ENCODE assay signal across 11 cellular contexts in the genomic region with DNA sequence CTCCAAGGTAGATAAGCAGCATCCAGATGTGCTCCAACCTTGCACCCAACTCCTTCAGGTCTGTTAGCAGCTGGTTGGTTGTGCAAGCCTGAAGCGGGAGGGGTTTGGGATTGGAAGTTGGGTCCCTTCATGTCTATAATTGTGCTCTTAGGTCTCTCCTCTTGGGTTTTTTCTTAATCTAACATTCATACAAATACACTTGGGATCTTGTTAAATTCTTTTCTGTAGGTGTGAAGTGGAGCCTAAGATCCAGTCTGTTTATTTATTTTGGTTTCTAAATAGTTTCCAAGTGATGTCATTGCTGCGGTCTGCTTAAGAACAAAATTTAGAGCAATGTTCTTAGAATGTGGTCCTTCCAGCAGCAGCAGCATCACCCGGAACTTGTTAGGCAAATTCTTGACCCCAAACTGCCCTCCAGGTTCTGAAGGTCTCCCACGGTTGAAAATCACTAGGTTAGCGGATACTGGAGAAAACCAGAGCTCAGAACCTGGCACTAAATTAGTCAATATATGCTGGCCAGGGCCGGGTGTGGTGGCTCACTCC. TPM values are rescaled to one million over a fixed set of nuclear protein-coding genes. Genes with fewer than 3 reads are reported as not detected.
DNase-seq lines count a peak whose midpoint lies in the region; FAIRE-seq and TF ChIP-seq lines count a peak whose summit lies in the region.
"Had no signal": no experiment of that assay in that cellular context is flagged by ENCODE, and none has a peak within 500 bp of the region (broad histone marks: within the 10 kb centered on the region; RNA-seq: fewer than 3 reads in every experiment).

No MANE protein-coding gene starts in this region.

- TF ChIP-seq RAD21 in H1 (IDR thresholded peaks at IDR 0.05 in 1 of 2, conservative IDR thresholded peaks at IDR 0.05 in 1 of 2; ENCODE audit: low read depth in 2 of 2, low read length in 2 of 2), result no peak

- no peaks in the 10 kb centered on the region for H3K9me3 ChIP-seq in H1 (ENCODE audit: insufficient read depth in 2 of 2, low read depth in 1 of 2, low read length in 1 of 2)
- H3K9me3 ChIP-seq in Karpas-422 (ENCODE audit: low read length), result no peaks in the 10 kb centered on the region

- H3K36me3 ChIP-seq in H1 (ENCODE audit: control insufficient read depth in 2 of 4, insufficient read depth in 4 of 4, low read length in 3 of 4) (peaks cover 16 to 38% (median 25%) of the 10 kb centered on the region in 4 experiments), Karpas-422 (ENCODE audit: insufficient read depth, low read length) (peaks cover 21% of the 10 kb centered on the region)

- in situ Hi-C loops in Caki2 (cut with HindIII; ENCODE audit: low pct_unique_long_range_greater_than_20kb, low sequenced_read_pairs), result no loop called here

- TF ChIP-seq POLR2A in H1 (IDR thresholded peaks at IDR 0.05; ENCODE audit: control extremely low read depth in 1 of 2, low read depth in 2 of 2, low read length in 2 of 2), result no peak

- H4K20me1 ChIP-seq in H1 (replicated peaks in 1 of 2; ENCODE audit: control insufficient read depth in 1 of 2, insufficient read depth in 2 of 2, low read length in 2 of 2), result peaks cover 5 to 7% of the 10 kb centered on the region in 2 experiments
- H4K20me1 ChIP-seq in Karpas-422 (ENCODE audit: insufficient read depth, low read depth, low read length), result no peaks in the 10 kb centered on the region

- H3K4me3 ChIP-seq in H1 (ENCODE audit: extremely low read depth in 1 of 4, insufficient read depth in 2 of 4, low read depth in 3 of 4, low read length in 4 of 4) (no peak overlapping the region), Karpas-422 (ENCODE audit: low read length) (no peak overlapping the region)

- H3K27me3 ChIP-seq in H1 (replicated peaks in 1 of 4; ENCODE audit: control insufficient read depth in 3 of 4, extremely low read depth in 1 of 4, insufficient read depth in 3 of 4, low read length in 3 of 4), result no peaks in the 10 kb centered on the region
- no peaks in the 10 kb centered on the region for H3K27me3 ChIP-seq in Karpas-422 (ENCODE audit: low read length)

- peaks cover 5% of the 10 kb centered on the region for H3K79me1 ChIP-seq in H1 (ENCODE audit: low read depth, low read length)

- no peak overlapping the region for H2BK12ac ChIP-seq in H1 (ENCODE audit: low read depth, low read length)

- H2BK15ac ChIP-seq in H1 (ENCODE audit: low read length), result no peak overlapping the region

- H2AFZ ChIP-seq in H1 (ENCODE audit: low read length) (no peak overlapping the region), Karpas-422 (ENCODE audit: low read length) (no peak overlapping the region)

- H4K8ac ChIP-seq in H1 (ENCODE audit: extremely low read depth, insufficient read depth, low read length), result no peak overlapping the region

- peaks cover 5 to 17% of the 10 kb centered on the region in 2 experiments for H3K79me2 ChIP-seq in H1 (ENCODE audit: control insufficient read depth in 1 of 2, insufficient read depth in 2 of 2, low read length in 2 of 2)
- H3K79me2 ChIP-seq in Karpas-422 (ENCODE audit: low read length), result peaks cover 12% of the 10 kb centered on the region

- H3K23ac ChIP-seq in H1 (ENCODE audit: insufficient read length), result no peak overlapping the region

- POLR2A ChIA-PET in H1 (lab: Charles Lee; ENCODE audit: partially characterized antibody), result interaction anchor here (0.6 to 10.4 kb wide), 15 partner anchors 9 to 343 kb away, joined by 3 to 96 read pairs (median 4); partner anchors contain the start of genes SNX21 and TNNC2

- H2AK5ac ChIP-seq in H1 (ENCODE audit: low read depth, low read length), result no peak overlapping the region

- TF ChIP-seq CTCF in H1 (IDR thresholded peaks at IDR 0.05; ENCODE audit: control extremely low read depth in 1 of 3, insufficient read depth in 1 of 3, low read depth in 1 of 3, low read length in 3 of 3), result no peak

- no peak overlapping the region for H3K18ac ChIP-seq in H1 (ENCODE audit: extremely low read depth, low read length)

- peaks cover 9% of the 10 kb centered on the region; the same call in 1 of the 2 replicates for H3K23me2 ChIP-seq in H1 (ENCODE audit: low read depth, low read length)

- no peak overlapping the region for H4K5ac ChIP-seq in H1 (ENCODE audit: insufficient read length, low read depth, low read length)

- no peak overlapping the region for H3K4me2 ChIP-seq in H1 (ENCODE audit: insufficient read depth in 1 of 2, low read depth in 2 of 2, low read length in 2 of 2)
- H3K4me2 ChIP-seq in Karpas-422 (ENCODE audit: low read depth, low read length, poor library complexity, severe bottlenecking), result no peak overlapping the region

- no peak for FAIRE-seq in H1 (lab: Jason Lieb, UNC)

- H3K4me1 ChIP-seq in H1 (replicated peaks in 1 of 4; ENCODE audit: control insufficient read depth in 3 of 4, insufficient read depth in 4 of 4, low read length in 3 of 4) (peaks cover 0 to 4% (median 2%) of the 10 kb centered on the region in 4 experiments; a peak in 3 of 7 replicates), Karpas-422 (ENCODE audit: low read length) (peaks cover 5% of the 10 kb centered on the region)

- CTCF ChIA-PET in H1 (lab: Charles Lee; ENCODE audit: partially characterized antibody), result interaction anchor here (0.9 to 2.5 kb wide), 5 partner anchors 16 to 153 kb away, joined by 3 to 13 read pairs (median 5); no protein-coding TSS in a partner anchor

- H3K9ac ChIP-seq in H1 (replicated peaks in 1 of 4; ENCODE audit: extremely low read depth in 1 of 4, low read depth in 3 of 4, low read length in 3 of 4) (no peak overlapping the region), Karpas-422 (ENCODE audit: low read length) (no peak overlapping the region)

- H3K27ac ChIP-seq in H1 (ENCODE audit: low read depth, low read length) (no peak overlapping the region), Karpas-422 (ENCODE audit: low read length) (no peak overlapping the region)

- H2BK5ac ChIP-seq in H1 (ENCODE audit: low read depth, low read length), result no peak overlapping the region

- DNase-seq in Caki2 (ENCODE audit: low read depth), result peak; percentile 87
- DNase-seq in NCI-H460 (ENCODE audit: extremely low read depth, low read depth), result peak; percentile 48
- DNase-seq in H1 (ENCODE audit: low read depth in 1 of 2, low spot score in 2 of 2), result no peak
- DNase-seq in non-pigmented ciliary epithelial cell (ENCODE audit: low read depth), result peak; percentile 87
- no peak for DNase-seq in NOMO-1 treated with DMSO at 0.1 percent for 48 hours (lab: John Stamatoyannopoulos, UW; ENCODE audit: unreplicated experiment)
- no peak for DNase-seq in NCI-H1436 treated with DMSO at 0.1 percent for 48 hours (lab: John Stamatoyannopoulos, UW)
- no peak for DNase-seq in Karpas-422
- no peak for DNase-seq in CD1c-positive myeloid dendritic cell (ENCODE audit: extremely low spot score)
- DNase-seq: left cardiac atrium; NCI-H146; stimulated activated CD4-positive, alpha-beta T cell treated with anti-CD3 and anti-CD28 coated beads, Interleukin-15, amount 100 ng/mL, for 24 hours had no signal

- no peak overlapping the region for H2BK20ac ChIP-seq in H1 (ENCODE audit: low read length)

- H3K9me2 ChIP-seq in Karpas-422 (replicated peaks; ENCODE audit: insufficient read depth, low read length), result no peaks in the 10 kb centered on the region

- no peak overlapping the region for H3K4ac ChIP-seq in H1 (replicated peaks; ENCODE audit: insufficient read length, low read depth, low read length)

- no peak for TF ChIP-seq EP300 in H1 (IDR thresholded peaks at IDR 0.05; ENCODE audit: borderline replicate concordance in 1 of 2, low read depth in 2 of 2, low read length in 2 of 2)

- no peak overlapping the region for H4K91ac ChIP-seq in H1 (replicated peaks; ENCODE audit: insufficient read length, low read length)

- no peak overlapping the region for H3K56ac ChIP-seq in H1 (replicated peaks; ENCODE audit: insufficient read length, low read depth, low read length)

- no peak overlapping the region for H3K14ac ChIP-seq in H1 (ENCODE audit: insufficient read length)

- WGBS in H1 (ENCODE audit: extremely low coverage in 1 of 2, insufficient coverage in 1 of 2, insufficient read length in 1 of 2, insufficient replicate concordance in 2 of 2, low coverage in 1 of 2, low lambda C conversion rate in 2 of 2, missing lambda C conversion rate in 1 of 2), 2 experiments, result 87% methylated on average over 6 of the region's 6 CpGs; no CpG with 5 or more reads in 1 of the 2 experiments

- no peak overlapping the region for H2BK120ac ChIP-seq in H1 (replicated peaks; ENCODE audit: low read depth, low read length)

RNA-seq across cellular contexts. Expression of gene UBE2C, which starts 5.3 kb away (rescaled TPM):
- 112 and 164 TPM in 2 replicates for total RNA-seq in Caki2 (2014; rRNA removed; shearing (Covaris generic); ENCODE audit: low replicate concordance)
- 179 and 182 TPM in 2 replicates for total RNA-seq in NCI-H460 (2014; rRNA removed; shearing (Covaris generic))
- 123 and 175 TPM in 2 replicates for polyA plus RNA-seq in NCI-H460 (2014; cell fraction: nucleus; rRNA removed)
- total RNA-seq in H1 (2021; fragmentation: NEBNext Ultra II Directional; extraction: Animal tissue kit (Norgen Biotek cat#: 25700)), result 243 and 255 TPM in 2 replicates
- 312 and 326 TPM in 2 replicates for polyA plus RNA-seq in H1 (2011; rRNA removed)
- 261 TPM for polyA plus RNA-seq in H1 (2011; cell fraction: cytosol; rRNA removed)
- 147 TPM for polyA plus RNA-seq in H1 (2011; cell fraction: nucleus; rRNA removed)
- 187 to 242 TPM (median 218 TPM) in 4 replicates for polyA plus RNA-seq in H1 (2012, experiment 1 of 2)
- polyA plus RNA-seq in H1 (2012, experiment 2 of 2), result 452 TPM
- 303 TPM for polyA plus RNA-seq in H1 (2013, experiment 1 of 2)
- 318 TPM for polyA plus RNA-seq in H1 (2013, experiment 2 of 2)
- 81.2 and 93.7 TPM in 2 replicates for polyA minus RNA-seq in H1 (2011; rRNA and poly(A)+ RNA removed)
- 82.4 TPM for polyA minus RNA-seq in H1 (2011; cell fraction: cytosol; rRNA and poly(A)+ RNA removed)
- 74.3 TPM for polyA minus RNA-seq in H1 (2011; cell fraction: nucleus; rRNA and poly(A)+ RNA removed)
- total RNA-seq in Karpas-422 (2014; rRNA removed; shearing (Covaris generic); ENCODE audit: low replicate concordance), result 124 and 141 TPM in 2 replicates

RNA-seq across cellular contexts. Expression of gene TNNC2, which starts 9.4 kb away (rescaled TPM):
- total RNA-seq in Caki2 (2014; rRNA removed; shearing (Covaris generic); ENCODE audit: low replicate concordance), result not detected in 2 replicates
- 0.15 TPM in 1 of 2 replicates, not detected in the other for total RNA-seq in NCI-H460 (2014; rRNA removed; shearing (Covaris generic))
- polyA plus RNA-seq in NCI-H460 (2014; cell fraction: nucleus; rRNA removed), result not detected in 2 replicates
- 3.6 and 5.7 TPM in 2 replicates for total RNA-seq in H1 (2021; fragmentation: NEBNext Ultra II Directional; extraction: Animal tissue kit (Norgen Biotek cat#: 25700))
- polyA plus RNA-seq in H1 (2011; rRNA removed), result 7.6 and 10.4 TPM in 2 replicates
- 11.8 TPM for polyA plus RNA-seq in H1 (2011; cell fraction: cytosol; rRNA removed)
- polyA plus RNA-seq in H1 (2011; cell fraction: nucleus; rRNA removed), result 4.4 TPM
- 6.2 to 10.0 TPM (median 8.5 TPM) in 4 replicates for polyA plus RNA-seq in H1 (2012, experiment 1 of 2)
- 1.9 TPM for polyA plus RNA-seq in H1 (2012, experiment 2 of 2)
- polyA plus RNA-seq in H1 (2013, experiment 1 of 2), result 5.7 TPM
- 5.7 TPM for polyA plus RNA-seq in H1 (2013, experiment 2 of 2)
- polyA minus RNA-seq in H1 (2011; rRNA and poly(A)+ RNA removed), result 0.39 and 2.5 TPM in 2 replicates
- polyA minus RNA-seq in H1 (2011; cell fraction: cytosol; rRNA and poly(A)+ RNA removed), result not detected
- not detected for polyA minus RNA-seq in H1 (2011; cell fraction: nucleus; rRNA and poly(A)+ RNA removed)
- not detected in 2 replicates for total RNA-seq in Karpas-422 (2014; rRNA removed; shearing (Covaris generic); ENCODE audit: low replicate concordance)

RNA-seq across cellular contexts. Expression of gene SNX21, which starts 15.9 kb away (rescaled TPM):
- 72.8 and 87.6 TPM in 2 replicates for total RNA-seq in Caki2 (2014; rRNA removed; shearing (Covaris generic); ENCODE audit: low replicate concordance)
- 13.1 and 13.3 TPM in 2 replicates for total RNA-seq in NCI-H460 (2014; rRNA removed; shearing (Covaris generic))
- polyA plus RNA-seq in NCI-H460 (2014; cell fraction: nucleus; rRNA removed), result 66.4 and 73.9 TPM in 2 replicates
- 16.1 and 16.8 TPM in 2 replicates for total RNA-seq in H1 (2021; fragmentation: NEBNext Ultra II Directional; extraction: Animal tissue kit (Norgen Biotek cat#: 25700))
- 15.8 and 28.2 TPM in 2 replicates for polyA plus RNA-seq in H1 (2011; rRNA removed)
- 19.5 TPM for polyA plus RNA-seq in H1 (2011; cell fraction: cytosol; rRNA removed)
- 32.5 TPM for polyA plus RNA-seq in H1 (2011; cell fraction: nucleus; rRNA removed)
- 7.7 to 11.1 TPM (median 10.4 TPM) in 4 replicates for polyA plus RNA-seq in H1 (2012, experiment 1 of 2)
- 9.3 TPM for polyA plus RNA-seq in H1 (2012, experiment 2 of 2)
- 11.8 TPM for polyA plus RNA-seq in H1 (2013, experiment 1 of 2)
- polyA plus RNA-seq in H1 (2013, experiment 2 of 2), result 12.0 TPM
- polyA minus RNA-seq in H1 (2011; rRNA and poly(A)+ RNA removed), result 10.1 and 11.8 TPM in 2 replicates
- polyA minus RNA-seq in H1 (2011; cell fraction: cytosol; rRNA and poly(A)+ RNA removed), result 18.1 TPM
- 21.0 TPM for polyA minus RNA-seq in H1 (2011; cell fraction: nucleus; rRNA and poly(A)+ RNA removed)
- not detected in 2 replicates for total RNA-seq in Karpas-422 (2014; rRNA removed; shearing (Covaris generic); ENCODE audit: low replicate concordance)

RNA-seq across cellular contexts. Expression of gene DNTTIP1, which starts 26.0 kb away (rescaled TPM):
- 74.3 and 111 TPM in 2 replicates for total RNA-seq in Caki2 (2014; rRNA removed; shearing (Covaris generic); ENCODE audit: low replicate concordance)
- 29.3 and 35.0 TPM in 2 replicates for total RNA-seq in NCI-H460 (2014; rRNA removed; shearing (Covaris generic))
- polyA plus RNA-seq in NCI-H460 (2014; cell fraction: nucleus; rRNA removed), result 11.9 and 23.9 TPM in 2 replicates
- total RNA-seq in H1 (2021; fragmentation: NEBNext Ultra II Directional; extraction: Animal tissue kit (Norgen Biotek cat#: 25700)), result 38.4 and 41.9 TPM in 2 replicates
- 32.6 and 34.9 TPM in 2 replicates for polyA plus RNA-seq in H1 (2011; rRNA removed)
- polyA plus RNA-seq in H1 (2011; cell fraction: cytosol; rRNA removed), result 47.2 TPM
- polyA plus RNA-seq in H1 (2011; cell fraction: nucleus; rRNA removed), result 33.0 TPM
- 38.8 to 43.3 TPM (median 42.4 TPM) in 4 replicates for polyA plus RNA-seq in H1 (2012, experiment 1 of 2)
- 39.2 TPM for polyA plus RNA-seq in H1 (2012, experiment 2 of 2)
- polyA plus RNA-seq in H1 (2013, experiment 1 of 2), result 42.9 TPM
- polyA plus RNA-seq in H1 (2013, experiment 2 of 2), result 43.7 TPM
- polyA minus RNA-seq in H1 (2011; rRNA and poly(A)+ RNA removed), result 16.7 and 24.7 TPM in 2 replicates
- polyA minus RNA-seq in H1 (2011; cell fraction: cytosol; rRNA and poly(A)+ RNA removed), result 14.9 TPM
- 9.5 TPM for polyA minus RNA-seq in H1 (2011; cell fraction: nucleus; rRNA and poly(A)+ RNA removed)
- 14.2 and 36.0 TPM in 2 replicates for total RNA-seq in Karpas-422 (2014; rRNA removed; shearing (Covaris generic); ENCODE audit: low replicate concordance)

RNA-seq across cellular contexts. Expression of gene WFDC3, which starts 26.0 kb away (rescaled TPM):
- not detected in 2 replicates for total RNA-seq in Caki2 (2014; rRNA removed; shearing (Covaris generic); ENCODE audit: low replicate concordance)
- 0.40 and 0.58 TPM in 2 replicates for total RNA-seq in NCI-H460 (2014; rRNA removed; shearing (Covaris generic))
- not detected in 2 replicates for polyA plus RNA-seq in NCI-H460 (2014; cell fraction: nucleus; rRNA removed)
- 0.50 TPM in 1 of 2 replicates, not detected in the other for total RNA-seq in H1 (2021; fragmentation: NEBNext Ultra II Directional; extraction: Animal tissue kit (Norgen Biotek cat#: 25700))
- polyA plus RNA-seq in H1 (2011; rRNA removed), result 0.11 and 0.60 TPM in 2 replicates
- polyA plus RNA-seq in H1 (2011; cell fraction: cytosol; rRNA removed), result 0.21 TPM
- polyA plus RNA-seq in H1 (2011; cell fraction: nucleus; rRNA removed), result not detected
- 0.48 to 0.99 TPM in 2 of 4 replicates, not detected in the others for polyA plus RNA-seq in H1 (2012, experiment 1 of 2)
- polyA plus RNA-seq in H1 (2012, experiment 2 of 2), result not detected
- polyA plus RNA-seq in H1 (2013, experiment 1 of 2), result 0.18 TPM
- 0.18 TPM for polyA plus RNA-seq in H1 (2013, experiment 2 of 2)
- 0.54 and 0.73 TPM in 2 replicates for polyA minus RNA-seq in H1 (2011; rRNA and poly(A)+ RNA removed)
- polyA minus RNA-seq in H1 (2011; cell fraction: cytosol; rRNA and poly(A)+ RNA removed), result not detected
- polyA minus RNA-seq in H1 (2011; cell fraction: nucleus; rRNA and poly(A)+ RNA removed), result 1.1 TPM
- total RNA-seq in Karpas-422 (2014; rRNA removed; shearing (Covaris generic); ENCODE audit: low replicate concordance), result not detected in 2 replicates

Comparison
In these comparisons a context has a peak if more than half of its experiments do, and no peak if none do; other contexts are left out.
1. DNase-seq: peak in Caki2 (single experiment), NCI-H460 (single experiment) and non-pigmented ciliary epithelial cell (single experiment); none in H1 (0 of 2), NOMO-1 treated with DMSO at 0.1 percent for 48 hours (single experiment), NCI-H1436 treated with DMSO at 0.1 percent for 48 hours (single experiment), Karpas-422 (single experiment) and CD1c-positive myeloid dendritic cell (single experiment).
2. RNA of gene SNX21, which starts 15.9 kb away (total RNA-seq): 72.8 to 87.6 TPM in Caki2, 16.1 to 16.8 TPM in H1 and 13.1 to 13.3 TPM in NCI-H460; not detected in Karpas-422; every median in the first group is over 10 times any median in the second.